Comparison of ENCODE assay signal across 7 cellular contexts in the genomic region with DNA sequence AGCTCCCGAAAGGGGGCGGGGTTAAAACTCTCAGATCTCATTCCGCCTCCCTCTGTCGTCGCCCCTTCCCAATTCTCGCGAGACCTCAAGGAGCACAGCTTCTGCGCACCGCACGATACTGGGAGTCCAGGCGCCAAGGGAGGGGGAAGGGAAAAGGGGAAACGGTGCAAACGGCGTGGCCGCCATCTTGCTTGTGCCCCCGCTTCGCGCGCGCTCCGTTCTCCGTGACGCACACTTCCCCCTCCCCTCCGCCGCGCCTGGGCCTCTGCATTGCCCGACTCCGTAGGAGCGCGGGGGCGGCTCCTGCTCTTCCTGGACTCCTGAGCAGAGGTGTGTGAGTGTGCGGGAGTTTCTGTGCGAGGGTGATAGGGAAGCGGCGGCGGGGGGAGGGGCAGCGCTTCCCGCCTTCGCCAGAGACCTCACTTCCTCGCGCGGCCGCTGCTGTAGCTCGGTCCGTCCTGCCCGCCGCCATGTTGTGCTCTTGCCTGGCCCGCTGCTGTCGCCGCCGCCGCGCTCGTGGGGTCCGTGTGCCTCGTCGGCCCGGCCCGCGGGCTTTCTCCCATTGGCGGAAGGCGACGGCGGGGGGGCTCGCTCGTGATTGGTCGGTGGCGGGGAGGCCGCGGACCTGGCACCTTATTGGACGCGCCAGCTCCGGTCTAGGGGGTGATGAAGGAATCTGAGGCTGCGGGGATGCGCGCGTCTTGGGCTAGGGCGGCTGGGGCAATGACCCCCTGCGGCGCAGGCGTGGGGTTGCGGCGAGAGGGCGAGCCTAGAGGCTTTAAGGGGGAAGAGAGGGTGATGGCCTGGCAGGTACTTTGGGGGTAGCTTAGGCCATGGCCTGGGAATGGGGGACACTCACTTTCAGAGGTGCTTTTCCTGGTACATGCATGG. TPM values are rescaled to one million over a fixed set of nuclear protein-coding genes. Genes with fewer than 3 reads are reported as not detected.
A peak's percentile ranks its signal among the peaks of the same experiment; 100 is the strongest.
DNase-seq lines count a peak whose midpoint lies in the region; ATAC-seq, FAIRE-seq and TF ChIP-seq lines count a peak whose summit lies in the region.

A gene (plus strand): TSS at position 167 of the 891 bp plus-strand sequence. CDS start 47,140 bp downstream, outside the sequence.

- peak; percentile 77 for ATAC-seq in HG02981 (IDR thresholded peaks at IDR 0.05; ENCODE audit: unreplicated experiment)

- H3K4me3 ChIP-seq in hepatocyte = peak within 1 kb of the TSS; percentile 72

- H3K79me2 ChIP-seq in hepatocyte = peaks cover 75% of the 10 kb centered on the region

- H3K4me1 ChIP-seq in hepatocyte (ENCODE audit: insufficient read depth) = peaks cover 18% of the 10 kb centered on the region

- H2AFZ ChIP-seq in hepatocyte = peak within 1 kb of the TSS; percentile 88

- peaks cover 14% of the 10 kb centered on the region for H4K20me1 ChIP-seq in hepatocyte (ENCODE audit: insufficient read depth, poor library complexity, severe bottlenecking)

- no peaks in the 10 kb centered on the region for H3K27me3 ChIP-seq in hepatocyte

- peak within 1 kb of the TSS; percentile 99 for H3K27ac ChIP-seq in hepatocyte

- DNase-seq in GM18507 (ENCODE audit: extremely low spot score, insufficient read length, low read depth) = peak; percentile 91
- DNase-seq in NCI-H2081 (lab: John Stamatoyannopoulos, UW) = peak; percentile 100
- peak; percentile 96 for DNase-seq in T1000 (lab: John Stamatoyannopoulos, UW)
- peak; percentile 99 for DNase-seq in astrocyte of the hippocampus (ENCODE audit: low read depth, low spot score)
- DNase-seq in hepatocyte (ENCODE audit: low spot score) = peak; percentile 100
- DNase-seq in retina = peak; percentile 98

- peak; percentile 95 for FAIRE-seq in GM18507 (lab: Jason Lieb, UNC)

- H3K9me2 ChIP-seq in hepatocyte (replicated peaks; ENCODE audit: insufficient read depth) = no peaks in the 10 kb centered on the region

- no peak for TF ChIP-seq CTCF in hepatocyte (IDR thresholded peaks at IDR 0.05; ENCODE audit: poor library complexity)

- H3K4me2 ChIP-seq in hepatocyte = peak within 1 kb of the TSS; percentile 97

- 1% methylated on average over 64 of the region's 84 CpGs for WGBS in hepatocyte (ENCODE audit: low lambda C conversion rate, missing lambda C conversion rate)

- H3K36me3 ChIP-seq in hepatocyte (replicated peaks; ENCODE audit: insufficient read depth, low read depth) = no peaks in the 10 kb centered on the region

- no peaks in the 10 kb centered on the region for H3K9me3 ChIP-seq in hepatocyte (ENCODE audit: low read depth)

RNA-seq across cellular contexts. Expression of the gene that starts here (rescaled TPM):
- 38.6 and 44.1 TPM in 2 replicates for total RNA-seq in hepatocyte
- polyA plus RNA-seq in hepatocyte = 52.5 and 54.8 TPM in 2 replicates

Comparison
In these comparisons a context has a peak if more than half of its experiments do, and no peak if none do; other contexts are left out.
1. Peak in every context shown above with its lines: DNase-seq, ATAC-seq, H3K4me3 ChIP-seq and H3K27ac ChIP-seq.